In genomic region chr6:85364354-85364753, GRCh38 we compare ENCODE assay signal across 13 cellular contexts.
DNase-seq lines count a peak whose midpoint lies in the region; ATAC-seq and TF ChIP-seq lines count a peak whose summit lies in the region.
"Had no signal": no experiment of that assay in that cellular context is flagged by ENCODE, and none has a peak within 500 bp of the region (broad histone marks: within the 10 kb centered on the region; RNA-seq: fewer than 3 reads in every experiment).

No MANE protein-coding gene starts in this region.

- TF ChIP-seq POLR2A in right lobe of liver (IDR thresholded peaks at IDR 0.05), result no peak

- H3K27ac ChIP-seq in right lobe of liver, result no peak overlapping the region
- H3K27ac ChIP-seq: SJCRH30, skin epidermis had no signal

- H3K9me3 ChIP-seq in right lobe of liver, result no peaks in the 10 kb centered on the region
- H3K9me3 ChIP-seq: SJCRH30 had no signal

- H3K4me1 ChIP-seq in right lobe of liver, result peaks cover 0 to 7% (median 0%) of the 10 kb centered on the region in 4 donors
- H3K4me1 ChIP-seq: SJCRH30 had no signal

- WGBS in right lobe of liver (ENCODE audit: insufficient coverage, low coverage, low lambda C conversion rate, missing lambda C conversion rate), result 51% methylated on average over 2 of the region's 2 CpGs

- no peaks in the 10 kb centered on the region for H3K27me3 ChIP-seq in right lobe of liver
- H3K27me3 ChIP-seq: SJCRH30 had no signal

- in situ Hi-C loops in KBM-7 (cut with MboI; ENCODE audit: low pct_unique_long_range_greater_than_20kb, low sequenced_read_pairs), result no loop called here

- ATAC-seq in GM18909 (IDR thresholded peaks at IDR 0.05; ENCODE audit: poor library complexity, unreplicated experiment) (peak; percentile 53), right lobe of liver (no peak), GM18517 (IDR thresholded peaks at IDR 0.05; ENCODE audit: unreplicated experiment) (no peak), HG03095 (IDR thresholded peaks at IDR 0.05; ENCODE audit: unreplicated experiment) (no peak)

- H3K36me3 ChIP-seq in right lobe of liver, result no peaks in the 10 kb centered on the region
- H3K36me3 ChIP-seq: SJCRH30 had no signal

- TF ChIP-seq CTCF in choroid plexus epithelial cell (conservative IDR thresholded peaks at IDR 0.05; ENCODE audit: low read depth, low read length) (no peak), right lobe of liver (IDR thresholded peaks at IDR 0.05) (no peak)

- intact Hi-C loops in right lobe of liver (cut with DNase I), result no loop called here

- DNase-seq in A172 (ENCODE audit: low spot score), result peak; percentile 69
- DNase-seq in KBM-7, result peak; percentile 9
- DNase-seq in choroid plexus epithelial cell (ENCODE audit: low read depth), result peak; percentile 67
- no peak for DNase-seq in SIG-M5 (lab: John Stamatoyannopoulos, UW)
- no peak for DNase-seq in right lobe of liver
- DNase-seq: effector CD8-positive, alpha-beta T cell; NCI-H187; SJCRH30 had no signal

- H3K4me3 ChIP-seq in choroid plexus epithelial cell (ENCODE audit: low read depth, low read length) (no peak overlapping the region), right lobe of liver (no peak overlapping the region)
- H3K4me3 ChIP-seq: lung, SJCRH30, skin epidermis had no signal

Comparison
In these comparisons a context has a peak if more than half of its experiments do, and no peak if none do; other contexts are left out.
1. DNase-seq: peak in A172 (single experiment), KBM-7 (single experiment) and choroid plexus epithelial cell (single experiment); none in SIG-M5 (single experiment) and right lobe of liver (0 of 3).